In the genomic region with DNA sequence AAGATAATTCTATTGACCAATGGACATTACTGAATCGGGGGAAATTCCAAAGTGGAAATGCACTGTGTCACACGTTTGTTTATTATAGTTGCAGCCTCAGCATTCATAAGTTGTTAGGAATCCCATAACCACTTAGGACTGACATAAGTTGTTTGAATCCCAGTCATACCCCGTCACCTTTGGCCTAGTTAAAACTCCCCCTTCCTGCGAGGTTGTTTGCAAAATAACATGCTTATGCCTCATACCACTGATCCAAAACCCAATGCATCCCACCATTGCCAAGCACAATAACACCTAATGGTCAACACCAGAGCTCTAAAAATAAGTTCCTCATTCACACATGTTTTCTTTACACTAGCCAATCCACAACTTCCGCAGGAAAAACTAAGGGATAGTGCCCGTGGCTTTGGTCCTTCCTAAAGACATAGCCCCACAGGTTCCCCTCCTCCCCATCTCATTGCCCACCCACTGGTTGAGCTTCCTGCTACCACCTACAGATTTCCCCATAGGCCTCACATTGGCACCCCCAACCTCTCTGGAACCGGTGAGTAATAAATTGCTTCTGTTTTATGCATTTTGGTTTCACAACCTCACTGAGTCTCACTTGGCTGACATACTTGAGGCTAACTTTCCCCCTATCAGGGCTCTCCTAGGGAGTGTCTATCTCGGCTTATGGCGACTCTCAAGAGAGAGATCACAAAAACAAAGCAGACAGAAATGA, we compare ENCODE assay signal across 8 cellular contexts.
A peak's percentile ranks its signal among the peaks of the same experiment; 100 is the strongest.
DNase-seq lines count a peak whose midpoint lies in the region; ATAC-seq and TF ChIP-seq lines count a peak whose summit lies in the region.

No MANE protein-coding gene starts in this region.

- ATAC-seq in GM21526 (IDR thresholded peaks at IDR 0.05; ENCODE audit: low FRiP score, unreplicated experiment), result peak; percentile 99

- in situ Hi-C loops in GM13976 (cut with MboI; ENCODE audit: low sequenced_read_pairs, unreplicated experiment), result no loop called here

- peak; percentile 74 for DNase-seq in GM12865 (ENCODE audit: low read depth)
- peak; percentile 89 for DNase-seq in HS-5 (ENCODE audit: low read depth)
- DNase-seq in fibroblast of the conjunctiva (ENCODE audit: low read depth), result peak; percentile 77
- no peak for DNase-seq in GM13976 (ENCODE audit: low spot score)
- no peak for DNase-seq in NCI-H526 (lab: John Stamatoyannopoulos, UW)
- DNase-seq in HuH-7 (ENCODE audit: low spot score), result no peak
- DNase-seq in glomerular visceral epithelial cell (ENCODE audit: extremely low spot score), result no peak

- no peak overlapping the region for H3K4me3 ChIP-seq in GM12865 (ENCODE audit: low read depth, low read length)

- no peak for TF ChIP-seq CTCF in GM12865 (IDR thresholded peaks at IDR 0.05; ENCODE audit: insufficient read depth, low read depth, low read length, missing control alignments)
- no peak for TF ChIP-seq CTCF in GM13976 (IDR thresholded peaks at IDR 0.05; ENCODE audit: borderline replicate concordance, control extremely low read depth, extremely low read depth, insufficient read depth, missing control alignments)

Comparison
In these comparisons a context has a peak if more than half of its experiments do, and no peak if none do; other contexts are left out.
1. DNase-seq: peak in GM12865 (single experiment), HS-5 (single experiment) and fibroblast of the conjunctiva (single experiment); none in GM13976 (single experiment), NCI-H526 (0 of 2), HuH-7 (single experiment) and glomerular visceral epithelial cell (single experiment).